Comparison of ENCODE assay signal across 8 cellular contexts in genomic region chr17:67717624-67718324, GRCh38. TPM values are rescaled to one million over a fixed set of nuclear protein-coding genes. Genes with fewer than 3 reads are reported as not detected.
DNase-seq lines count a peak whose midpoint lies in the region; ATAC-seq, FAIRE-seq and TF ChIP-seq lines count a peak whose summit lies in the region.

TSS of gene NOL11 (plus strand) at chr17:67717936. CDS start at chr17:67717948, 12 bp downstream.

- peaks cover 31% of the 10 kb centered on the region for H3K79me2 ChIP-seq in astrocyte (ENCODE audit: insufficient read depth, low read length)

- H3K4me3 Mint-ChIP-seq in astrocyte (ENCODE audit: unreplicated experiment) = peak within 1 kb of the TSS; percentile 100

- H3K36me3 Mint-ChIP-seq in astrocyte (ENCODE audit: low read depth, unreplicated experiment) = peaks cover 1% of the 10 kb centered on the region

- peak within 1 kb of the TSS; percentile 93 for H3K4me2 ChIP-seq in astrocyte (ENCODE audit: low read length)

- H3K4me1 ChIP-seq in astrocyte (ENCODE audit: insufficient read depth, low read length) (peaks cover 17% of the 10 kb centered on the region), right cardiac atrium (ENCODE audit: control insufficient read depth, insufficient read depth, low read length) (peaks cover 3% of the 10 kb centered on the region), vagina (peaks cover 22% of the 10 kb centered on the region)

- no peaks in the 10 kb centered on the region for H3K9me3 Mint-ChIP-seq in astrocyte (ENCODE audit: unreplicated experiment)

- peak in 1 of 2 donors; percentile 80 for TF ChIP-seq POLR2A in vagina (IDR thresholded peaks at IDR 0.05)

- H3K4me3 ChIP-seq in astrocyte (ENCODE audit: insufficient read depth, low read depth, low read length) (peak within 1 kb of the TSS; percentile 96), right cardiac atrium (ENCODE audit: low read length) (peak within 1 kb of the TSS; percentile 92), vagina (peak within 1 kb of the TSS; percentile 67 to 92)

- H4K20me1 ChIP-seq in astrocyte (ENCODE audit: insufficient read depth, low read length) = peaks cover 7% of the 10 kb centered on the region

- H3K36me3 ChIP-seq in astrocyte (ENCODE audit: insufficient read depth, low read length) (peaks cover 21% of the 10 kb centered on the region), vagina (peaks cover 0 to 22% of the 10 kb centered on the region in 2 donors)

- FAIRE-seq in GM18507 (lab: Jason Lieb, UNC) = peak; percentile 98
- no peak for FAIRE-seq in astrocyte (lab: Jason Lieb, UNC)

- peak; percentile 94 for ATAC-seq in HG02981 (IDR thresholded peaks at IDR 0.05; ENCODE audit: unreplicated experiment)
- peak; percentile 99 to 100 for ATAC-seq in right cardiac atrium

- intact Hi-C loops in right cardiac atrium (cut with DNase I) (loop anchor here in 1 of 4 donors (10.0 kb wide), 1 partner anchor 353 kb away; the partner anchor contains the start of gene PSMD12), vagina (cut with DNase I) (no loop called here)

- H3K27me3 ChIP-seq in astrocyte (ENCODE audit: insufficient read depth, low read length) = no peaks in the 10 kb centered on the region
- H3K27me3 ChIP-seq in right cardiac atrium (ENCODE audit: control insufficient read depth, insufficient read depth) = no peaks in the 10 kb centered on the region
- H3K27me3 ChIP-seq in vagina = no peaks in the 10 kb centered on the region

- H2AFZ ChIP-seq in astrocyte (ENCODE audit: low read depth, low read length) = peak within 1 kb of the TSS; percentile 92

- peak within 1 kb of the TSS; percentile 93 for H3K27ac ChIP-seq in astrocyte (ENCODE audit: low read depth, low read length)
- H3K27ac ChIP-seq in right cardiac atrium (ENCODE audit: low read length) = peak within 1 kb of the TSS; percentile 91
- H3K27ac ChIP-seq in vagina = peak within 1 kb of the TSS; percentile 90

- H3K9ac ChIP-seq in astrocyte (ENCODE audit: low read length) = peak within 1 kb of the TSS; percentile 97

- H3K9me3 ChIP-seq in astrocyte (ENCODE audit: insufficient read depth, low read depth, low read length) (no peaks in the 10 kb centered on the region), right cardiac atrium (ENCODE audit: control insufficient read depth, low read length) (no peaks in the 10 kb centered on the region), vagina (no peaks in the 10 kb centered on the region)

- TF ChIP-seq CTCF in astrocyte (IDR thresholded peaks at IDR 0.05; ENCODE audit: insufficient read depth, low read depth, low read length) = peak; percentile 78
- TF ChIP-seq CTCF in vagina (IDR thresholded peaks at IDR 0.05) = peak; percentile 71 to 88 (median 86)

- H3K4me1 Mint-ChIP-seq in astrocyte (ENCODE audit: low read depth, unreplicated experiment) = peaks cover 2% of the 10 kb centered on the region

- H3K27ac Mint-ChIP-seq in astrocyte (ENCODE audit: unreplicated experiment) = peak within 1 kb of the TSS; percentile 99

- no peaks in the 10 kb centered on the region for H3K27me3 Mint-ChIP-seq in astrocyte (ENCODE audit: low read depth, unreplicated experiment)

- WGBS in right cardiac atrium = under 1% methylated on average over 49 of the region's 49 CpGs

- DNase-seq in GM18507 (ENCODE audit: extremely low spot score, insufficient read length, low read depth) (peak; percentile 97), NCI-H2029 (lab: John Stamatoyannopoulos, UW) (peak; percentile 95), T-helper 22 cell (ENCODE audit: low read depth) (peak; percentile 98), astrocyte (ENCODE audit: low read depth) (peak; percentile 91), right cardiac atrium (peak; percentile 98 to 100 (median 99)), putamen (ENCODE audit: low spot score) (peak; percentile 99), vagina (ENCODE audit: extremely low spot score in 2 of 2) (peak; percentile 97 to 99)

RNA-seq across cellular contexts. Expression of gene NOL11, which starts in this region (rescaled TPM):
- total RNA-seq in astrocyte (25.6 and 30.3 TPM in 2 replicates), right cardiac atrium (10 to 100 TPM; 22.0 to 30.2 (median 26.9) TPM), vagina (35.4 TPM)
- polyA plus RNA-seq in right cardiac atrium = 27.7 TPM

Comparison
In these comparisons a context has a peak if more than half of its experiments do, and no peak if none do; other contexts are left out.
1. Peak in every context shown above with its lines: DNase-seq, ATAC-seq, H3K4me3 ChIP-seq and H3K27ac ChIP-seq.